10 cellular contexts compared by ENCODE assay signal in the genomic region with DNA sequence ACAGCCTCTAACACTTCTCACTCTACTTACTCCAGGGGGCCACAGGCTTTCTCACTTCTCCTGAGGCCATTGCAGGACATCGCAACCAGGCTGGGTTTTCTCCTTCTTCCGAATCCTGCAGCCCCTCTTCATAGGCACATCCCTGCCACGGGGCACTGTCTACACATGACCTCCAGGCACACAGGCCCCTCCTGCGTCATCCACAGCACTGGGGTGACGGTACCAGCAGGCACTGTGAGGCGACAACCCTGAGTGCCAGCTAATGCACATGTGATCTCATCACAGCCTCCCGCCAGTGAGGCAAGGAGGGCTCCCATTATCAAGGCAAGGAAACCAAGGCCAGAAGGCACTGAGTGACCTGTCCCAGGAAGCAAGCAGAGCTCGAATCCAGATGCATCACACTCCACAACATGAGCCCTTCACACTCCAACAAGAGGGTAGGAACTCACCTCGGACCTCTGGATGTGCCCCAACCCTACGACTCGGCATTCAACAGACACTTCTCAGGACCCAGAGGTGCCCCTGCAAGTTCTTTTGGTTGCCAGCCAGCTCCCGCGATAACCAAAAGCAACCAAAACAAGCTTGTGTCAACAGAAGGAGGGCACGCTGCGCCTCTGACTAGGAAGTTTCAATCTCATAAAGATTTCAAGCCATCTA. TPM values are rescaled to one million over a fixed set of nuclear protein-coding genes. Genes with fewer than 3 reads are reported as not detected.
DNase-seq lines count a peak whose midpoint lies in the region; ATAC-seq, FAIRE-seq and TF ChIP-seq lines count a peak whose summit lies in the region.
"Had no signal": no experiment of that assay in that cellular context is flagged by ENCODE, and none has a peak within 500 bp of the region (broad histone marks: within the 10 kb centered on the region; RNA-seq: fewer than 3 reads in every experiment).

No MANE protein-coding gene starts in this region.

- FAIRE-seq in GM19239 (lab: Jason Lieb, UNC): no peak

- in situ Hi-C loops in GM13977 (cut with MboI; ENCODE audit: low pct_unique_long_range_greater_than_20kb, low sequenced_read_pairs, unreplicated experiment): no loop called here

- intact Hi-C loops in Caco-2 (cut with micrococcal nuclease; ENCODE audit: unreplicated experiment): loop anchor here (2.0 kb wide), 1 partner anchor 22 kb away; no protein-coding TSS in a partner anchor
- intact Hi-C loops in esophagus muscularis mucosa (cut with DNase I): no loop called here
- intact Hi-C loops in prostate gland (cut with DNase I): no loop called here

- no peak for ATAC-seq in GM21515 (IDR thresholded peaks at IDR 0.05; ENCODE audit: unreplicated experiment)
- ATAC-seq: activated CD8-positive, alpha-beta T cell treated with anti-CD3 and anti-CD28 coated beads for 36 hours; stimulated activated effector memory CD8-positive, alpha-beta T cell treated with anti-CD3 and anti-CD28 coated beads, Interleukin-12 subunit alpha, Interleukin-12 subunit beta, amount 100 ng/mL, for 72 hours had no signal

- H3K9me3 Mint-ChIP-seq in Caco-2 (ENCODE audit: unreplicated experiment): peaks cover 9% of the 10 kb centered on the region
- H3K9me3 Mint-ChIP-seq: stimulated activated effector memory CD8-positive, alpha-beta T cell treated with anti-CD3 and anti-CD28 coated beads, Interleukin-12 subunit alpha, Interleukin-12 subunit beta, amount 100 ng/mL, for 72 hours had no signal

- CTCF ChIA-PET in Caco-2 (lab: Charles Lee): interaction anchor here (1.1 kb wide), 1 partner anchor 15 kb away, joined by 4 read pairs; no protein-coding TSS in a partner anchor

- WGBS in esophagus muscularis mucosa: 80% methylated on average over 15 of the region's 15 CpGs
- 43% methylated on average over 15 of the region's 15 CpGs for WGBS in prostate gland

- no peak overlapping the region for H3K4me3 ChIP-seq in Caco-2 (ENCODE audit: low read depth, low read length)
- peak overlapping the region; percentile 26 for H3K4me3 ChIP-seq in LNCaP clone FGC (ENCODE audit: low read depth, low read length)
- H3K4me3 ChIP-seq in esophagus muscularis mucosa: no peak overlapping the region
- H3K4me3 ChIP-seq in prostate gland: no peak overlapping the region

- peak overlapping the region; percentile 37 for H3K4me3 Mint-ChIP-seq in Caco-2 (ENCODE audit: unreplicated experiment)
- H3K4me3 Mint-ChIP-seq: activated CD8-positive, alpha-beta T cell treated with anti-CD3 and anti-CD28 coated beads for 36 hours; stimulated activated effector memory CD8-positive, alpha-beta T cell treated with anti-CD3 and anti-CD28 coated beads, Interleukin-12 subunit alpha, Interleukin-12 subunit beta, amount 100 ng/mL, for 72 hours had no signal

- peaks cover 1% of the 10 kb centered on the region; the same call in 1 of the 2 replicates for H3K36me3 ChIP-seq in Caco-2 (ENCODE audit: control insufficient read depth, insufficient read depth, low read length)
- H3K36me3 ChIP-seq in esophagus muscularis mucosa: no peaks in the 10 kb centered on the region
- H3K36me3 ChIP-seq in prostate gland: no peaks in the 10 kb centered on the region

- TF ChIP-seq EP300 in esophagus muscularis mucosa (IDR thresholded peaks at IDR 0.05): no peak

- POLR2A ChIA-PET in Caco-2 (lab: Charles Lee): no interaction called here

- DNase-seq in Caco-2 (no peak), LNCaP clone FGC (ENCODE audit: low read depth) (peak; percentile 93), esophagus muscularis mucosa (ENCODE audit: extremely low spot score) (no peak), prostate gland (ENCODE audit: low spot score) (peak; percentile 82), GM13977 (ENCODE audit: low spot score) (no peak), GM19239 (ENCODE audit: insufficient read length, low spot score) (no peak)
- DNase-seq in activated effector memory CD4-positive, alpha-beta T cell treated with anti-CD3 and anti-CD28 coated beads, Interleukin-2, amount 50 U/mL, for 16 hours: no peak
- DNase-seq: activated CD8-positive, alpha-beta T cell treated with anti-CD3 and anti-CD28 coated beads for 36 hours had no signal

- peaks cover 33% of the 10 kb centered on the region for H3K4me1 ChIP-seq in Caco-2
- H3K4me1 ChIP-seq in esophagus muscularis mucosa: peaks cover 48 to 61% (median 54%) of the 10 kb centered on the region in 4 donors
- H3K4me1 ChIP-seq in prostate gland (replicated peaks): peaks cover 19% of the 10 kb centered on the region

- peak overlapping the region; percentile 86 for H3K27ac Mint-ChIP-seq in Caco-2 (ENCODE audit: unreplicated experiment)
- H3K27ac Mint-ChIP-seq: activated CD8-positive, alpha-beta T cell treated with anti-CD3 and anti-CD28 coated beads for 36 hours; stimulated activated effector memory CD8-positive, alpha-beta T cell treated with anti-CD3 and anti-CD28 coated beads, Interleukin-12 subunit alpha, Interleukin-12 subunit beta, amount 100 ng/mL, for 72 hours had no signal

- TF ChIP-seq POLR2A in esophagus muscularis mucosa (IDR thresholded peaks at IDR 0.05; ENCODE audit: low read depth) (no peak), prostate gland (IDR thresholded peaks at IDR 0.05) (no peak)

- H3K36me3 Mint-ChIP-seq in Caco-2 (ENCODE audit: insufficient read depth, unreplicated experiment): peaks cover 30% of the 10 kb centered on the region
- H3K36me3 Mint-ChIP-seq: stimulated activated effector memory CD8-positive, alpha-beta T cell treated with anti-CD3 and anti-CD28 coated beads, Interleukin-12 subunit alpha, Interleukin-12 subunit beta, amount 100 ng/mL, for 72 hours had no signal

- TF ChIP-seq CTCF in Caco-2 (IDR thresholded peaks at IDR 0.05; ENCODE audit: insufficient read depth in 1 of 2, low read depth in 1 of 2, low read length in 1 of 2, severe bottlenecking in 1 of 2, unreplicated experiment in 1 of 2): no peak
- no peak for TF ChIP-seq CTCF in LNCaP clone FGC (IDR thresholded peaks at IDR 0.05; ENCODE audit: control insufficient read depth, extremely low read depth, insufficient read depth)
- no peak for TF ChIP-seq CTCF in esophagus muscularis mucosa (IDR thresholded peaks at IDR 0.05)
- no peak for TF ChIP-seq CTCF in prostate gland (IDR thresholded peaks at IDR 0.05)
- TF ChIP-seq CTCF in GM13977 (IDR thresholded peaks at IDR 0.05; ENCODE audit: extremely low read depth, insufficient read depth, missing control alignments): no peak

- H3K27me3 ChIP-seq in Caco-2 (replicated peaks; ENCODE audit: control insufficient read depth, insufficient read depth, low read length) (no peaks in the 10 kb centered on the region), esophagus muscularis mucosa (no peaks in the 10 kb centered on the region), prostate gland (replicated peaks; ENCODE audit: insufficient read depth) (no peaks in the 10 kb centered on the region)

- H3K27me3 Mint-ChIP-seq in Caco-2 (ENCODE audit: insufficient read depth, unreplicated experiment): no peaks in the 10 kb centered on the region

- H3K4me1 Mint-ChIP-seq in Caco-2 (ENCODE audit: low read depth, unreplicated experiment): peaks cover 42% of the 10 kb centered on the region

- H3K27ac ChIP-seq in esophagus muscularis mucosa (replicated peaks in 1 of 4) (peak overlapping the region; percentile 78 to 84 (median 81)), prostate gland (peak overlapping the region; percentile 92 to 93)

- H3K9me3 ChIP-seq in Caco-2 (no peaks in the 10 kb centered on the region), esophagus muscularis mucosa (no peaks in the 10 kb centered on the region), prostate gland (no peaks in the 10 kb centered on the region)

- TSS peak; percentile 81 for BruUV-seq in Caco-2 (replicated peaks; lab: Mats Ljungman, UMichigan)

RNA-seq across cellular contexts. Expression of a gene that starts 16.7 kb away (rescaled TPM):
- total RNA-seq in Caco-2 (2022) (79.4 and 87.5 TPM in 2 replicates), esophagus muscularis mucosa (10 to 100 TPM in 2 of 4 donors, 1 to 10 TPM in 2; 7.5 to 15.2 (median 9.9) TPM), prostate gland (100 to 1,000 TPM in 1 of 2 donors, 10 to 100 TPM in 1; 32.0 to 183 TPM)

Comparison
In these comparisons a context has a peak if more than half of its experiments do, and no peak if none do; other contexts are left out.
1. DNase-seq: peak in LNCaP clone FGC (single experiment) and prostate gland (single experiment); none in Caco-2 (0 of 2), esophagus muscularis mucosa (single experiment), activated effector memory CD4-positive, alpha-beta T cell treated with anti-CD3 and anti-CD28 coated beads, Interleukin-2, amount 50 U/mL, for 16 hours (single experiment), GM13977 (single experiment) and GM19239 (single experiment).